Comparison of ENCODE assay signal across 15 cellular contexts in the genomic region with DNA sequence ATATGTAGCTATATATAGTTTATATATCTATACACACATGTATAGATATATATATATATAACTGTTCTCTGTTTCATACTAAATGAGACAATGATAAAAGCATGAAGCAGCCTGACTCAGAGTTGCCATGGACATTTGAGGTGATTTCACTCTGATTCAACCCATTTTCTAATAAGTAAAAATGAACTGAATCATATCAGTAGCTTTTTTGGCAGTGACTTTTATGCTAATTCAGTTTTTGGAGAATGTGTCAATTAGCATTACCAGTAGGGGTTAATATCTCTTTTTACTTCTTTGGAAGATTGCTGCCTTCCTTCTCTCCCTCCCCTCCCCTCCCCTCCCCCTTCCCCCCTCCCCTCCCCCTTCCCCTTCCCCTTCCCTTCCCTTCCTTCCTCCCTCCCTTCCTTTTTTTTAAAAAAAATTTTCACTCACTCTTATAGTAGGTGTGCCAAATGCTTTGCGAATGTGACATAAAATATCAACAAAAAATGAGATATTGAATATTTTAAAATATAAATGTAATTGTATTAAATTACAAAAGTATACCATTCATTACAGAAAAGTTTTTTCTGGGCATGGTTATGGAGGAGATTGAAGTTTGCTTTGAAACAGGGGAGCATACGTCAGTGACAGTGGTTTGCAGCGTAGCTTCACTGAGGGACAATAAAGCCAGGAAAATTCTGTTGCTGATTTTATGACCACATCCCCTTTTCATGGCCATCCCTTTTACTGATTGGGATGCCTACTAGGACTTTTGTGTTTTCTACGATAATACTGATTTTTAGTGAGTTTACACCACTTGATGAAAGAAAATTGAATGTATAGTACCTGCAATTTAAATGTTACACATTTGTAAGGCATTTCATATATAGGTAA.
DNase-seq lines count a peak whose midpoint lies in the region; ATAC-seq, FAIRE-seq and TF ChIP-seq lines count a peak whose summit lies in the region.
"Had no signal": no experiment of that assay in that cellular context is flagged by ENCODE, and none has a peak within 500 bp of the region (broad histone marks: within the 10 kb centered on the region; RNA-seq: fewer than 3 reads in every experiment).

No MANE protein-coding gene starts in this region.

- DNase-seq in activated T-cell treated with anti-CD3 and anti-CD28 coated beads, Interleukin-2, amount 50 U/mL, for 72 hours: peak; percentile 42
- DNase-seq in activated T-cell treated with anti-CD3 and anti-CD28 coated beads for 4 hours (no peak), RKO (ENCODE audit: low spot score) (peak; percentile 79), esophagus squamous epithelium (lab: John Stamatoyannopoulos, UW) (no peak), glutamatergic neuron (no peak), HTR-8/SVneo (ENCODE audit: insufficient read length, low spot score) (no peak)
- DNase-seq in stimulated activated naive CD8-positive, alpha-beta T cell treated with anti-CD3 and anti-CD28 coated beads, Interleukin-15, Interleukin-2, amounts not matched to agents 100 U/mL and 50 U/mL, for 24 hours: no peak
- no peak for DNase-seq in activated CD8-positive, alpha-beta memory T cell treated with anti-CD3 and anti-CD28 coated beads for 24 hours
- DNase-seq: MM.1S had no signal

- intact Hi-C loops in esophagus squamous epithelium (cut with DNase I): no loop called here

- peaks cover 8 to 54% (median 19%) of the 10 kb centered on the region in 3 donors for H3K4me1 ChIP-seq in esophagus squamous epithelium

- peak overlapping the region; percentile 68 for H3K27ac Mint-ChIP-seq in activated T-cell treated with anti-CD3 and anti-CD28 coated beads, Interleukin-2, amount 50 U/mL, for 72 hours
- H3K27ac Mint-ChIP-seq in glutamatergic neuron (ENCODE audit: unreplicated experiment): no peak overlapping the region
- H3K27ac Mint-ChIP-seq: B cell had no signal

- H3K4me3 Mint-ChIP-seq in activated T-cell treated with anti-CD3 and anti-CD28 coated beads, Interleukin-2, amount 50 U/mL, for 72 hours: peak overlapping the region in 1 of 2 donors; percentile 6
- H3K4me3 Mint-ChIP-seq in glutamatergic neuron (ENCODE audit: unreplicated experiment): no peak overlapping the region
- H3K4me3 Mint-ChIP-seq: B cell, brain had no signal

- peaks cover 55% of the 10 kb centered on the region for H3K4me1 Mint-ChIP-seq in activated T-cell treated with anti-CD3 and anti-CD28 coated beads, Interleukin-2, amount 50 U/mL, for 72 hours (ENCODE audit: low read depth)
- H3K4me1 Mint-ChIP-seq in glutamatergic neuron (ENCODE audit: low read depth, unreplicated experiment): no peaks in the 10 kb centered on the region

- no peak for TF ChIP-seq POLR2A in esophagus squamous epithelium (IDR thresholded peaks at IDR 0.05)

- FAIRE-seq in HTR-8/SVneo (lab: Jason Lieb, UNC): no peak
- FAIRE-seq: H1 had no signal

- peaks cover 0 to 5% of the 10 kb centered on the region in 2 donors for H3K9me3 Mint-ChIP-seq in activated T-cell treated with anti-CD3 and anti-CD28 coated beads, Interleukin-2, amount 50 U/mL, for 72 hours
- H3K9me3 Mint-ChIP-seq in glutamatergic neuron (ENCODE audit: unreplicated experiment): no peaks in the 10 kb centered on the region
- H3K9me3 Mint-ChIP-seq: brain had no signal

- 82 to 86% methylated on average over 4 of the region's 4 CpGs for WGBS in esophagus squamous epithelium, 2 donors

- TF ChIP-seq CTCF in esophagus squamous epithelium (IDR thresholded peaks at IDR 0.05) (no peak), glutamatergic neuron (IDR thresholded peaks at IDR 0.05; ENCODE audit: partially characterized antibody, unreplicated experiment) (no peak)

- H3K27ac ChIP-seq in esophagus squamous epithelium: peak overlapping the region in 3 of 4 donors; percentile 16 to 86 (median 29)
- H3K27ac ChIP-seq: SK-N-MC had no signal

- H3K27me3 ChIP-seq in esophagus squamous epithelium: no peaks in the 10 kb centered on the region

- peaks cover 2 to 5% of the 10 kb centered on the region in 2 donors for H3K36me3 Mint-ChIP-seq in activated T-cell treated with anti-CD3 and anti-CD28 coated beads, Interleukin-2, amount 50 U/mL, for 72 hours (ENCODE audit: insufficient read depth in 2 of 2)
- no peaks in the 10 kb centered on the region for H3K36me3 Mint-ChIP-seq in glutamatergic neuron (ENCODE audit: unreplicated experiment)
- H3K36me3 Mint-ChIP-seq: brain had no signal

- H3K4me3 ChIP-seq in esophagus squamous epithelium: no peak overlapping the region
- H3K4me3 ChIP-seq: lung, SK-N-MC had no signal

- H3K27me3 Mint-ChIP-seq in activated T-cell treated with anti-CD3 and anti-CD28 coated beads, Interleukin-2, amount 50 U/mL, for 72 hours (ENCODE audit: low read depth): no peaks in the 10 kb centered on the region
- H3K27me3 Mint-ChIP-seq in glutamatergic neuron (ENCODE audit: unreplicated experiment): peaks cover 1% of the 10 kb centered on the region
- H3K27me3 Mint-ChIP-seq: B cell, brain, progenitor cell of endocrine pancreas had no signal

- no peaks in the 10 kb centered on the region for H3K36me3 ChIP-seq in esophagus squamous epithelium

- no peaks in the 10 kb centered on the region for H3K9me3 ChIP-seq in esophagus squamous epithelium

- ATAC-seq in activated T-cell treated with anti-CD3 and anti-CD28 coated beads, Interleukin-2, amount 50 U/mL, for 72 hours (replicated peaks in 1 of 2): no peak
- peak; percentile 26 for ATAC-seq in stimulated activated naive CD8-positive, alpha-beta T cell treated with anti-CD3 and anti-CD28 coated beads, Interleukin-15, Interleukin-2, amounts not matched to agents 100 U/mL and 50 U/mL, for 24 hours

Comparison
In these comparisons a context has a peak if more than half of its experiments do, and no peak if none do; other contexts are left out.
1. DNase-seq: peak in activated T-cell treated with anti-CD3 and anti-CD28 coated beads, Interleukin-2, amount 50 U/mL, for 72 hours (2 of 2) and RKO (single experiment); none in activated T-cell treated with anti-CD3 and anti-CD28 coated beads for 4 hours (single experiment), esophagus squamous epithelium (single experiment), stimulated activated naive CD8-positive, alpha-beta T cell treated with anti-CD3 and anti-CD28 coated beads, Interleukin-15, Interleukin-2, amounts not matched to agents 100 U/mL and 50 U/mL, for 24 hours (single experiment), activated CD8-positive, alpha-beta memory T cell treated with anti-CD3 and anti-CD28 coated beads for 24 hours (single experiment), glutamatergic neuron (single experiment) and HTR-8/SVneo (single experiment).